8 cellular contexts compared by ENCODE assay signal in the genomic region with DNA sequence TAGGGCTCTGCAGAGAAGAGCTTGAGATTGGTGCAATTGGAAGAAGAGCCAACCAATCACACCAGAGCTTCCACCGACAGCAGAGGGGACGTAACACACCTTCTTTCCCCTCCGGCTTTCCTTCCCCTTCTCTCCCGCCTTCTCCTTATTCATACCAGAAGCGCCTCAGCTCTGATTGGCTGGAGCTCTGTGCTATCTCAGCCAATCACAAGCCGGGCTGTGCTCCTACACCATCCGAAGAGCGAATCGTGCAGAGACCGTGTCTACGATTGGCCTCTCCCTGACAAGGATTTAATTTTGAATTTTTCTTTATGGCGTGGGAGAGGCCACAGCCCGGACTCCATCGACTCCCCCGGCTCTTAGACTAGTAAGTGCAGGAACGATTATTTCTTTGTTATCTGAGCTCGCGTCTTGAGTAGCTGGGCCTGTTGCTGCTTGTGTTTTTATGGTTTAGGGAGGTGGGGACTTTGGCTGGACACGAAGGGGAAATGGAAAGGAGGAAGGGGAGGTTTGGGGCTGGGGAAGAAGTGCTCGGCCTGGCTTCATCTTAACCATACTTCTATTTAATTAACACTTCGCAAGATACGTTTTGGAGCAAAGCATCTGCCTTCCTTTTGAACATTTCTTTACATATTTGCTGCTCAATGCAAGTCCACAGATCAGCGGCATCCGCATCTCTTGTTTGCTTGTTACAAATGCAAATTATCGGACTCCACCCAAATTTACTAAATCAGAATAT. TPM values are rescaled to one million over a fixed set of nuclear protein-coding genes. Genes with fewer than 3 reads are reported as not detected.
DNase-seq lines count a peak whose midpoint lies in the region; ATAC-seq and TF ChIP-seq lines count a peak whose summit lies in the region.

Gene PRR11, plus strand, starts transcription at position 308 of the 739 bp plus-strand sequence. CDS start 14,007 bp downstream, outside the sequence.

- no peaks in the 10 kb centered on the region for H3K36me3 ChIP-seq in CD8-positive, alpha-beta memory T cell (ENCODE audit: insufficient read depth, low read length)
- peaks cover 10% of the 10 kb centered on the region for H3K36me3 ChIP-seq in mesodermal cell (ENCODE audit: control insufficient read depth, insufficient read depth, low read length)

- POLR2A ChIA-PET in CD8-positive, alpha-beta memory T cell (lab: Charles Lee): interaction anchor here (1.0 to 3.3 kb wide), 6 partner anchors 49 to 818 kb away, joined by 3 to 22 read pairs (median 3); partner anchors contain the start of genes SMG8 and TRIM37

- H3K36me3 Mint-ChIP-seq in CD8-positive, alpha-beta memory T cell: peaks cover 0 to 1% (median 0%) of the 10 kb centered on the region in 3 donors
- H3K36me3 Mint-ChIP-seq in endothelial cell (ENCODE audit: low read depth, unreplicated experiment): no peaks in the 10 kb centered on the region

- H3K27me3 ChIP-seq in CD8-positive, alpha-beta memory T cell (ENCODE audit: insufficient read depth, low read length, poor library complexity, severe bottlenecking): no peaks in the 10 kb centered on the region

- H3K4me1 ChIP-seq in CD8-positive, alpha-beta memory T cell (ENCODE audit: insufficient read depth, low read length): peaks cover 8% of the 10 kb centered on the region
- H3K4me1 ChIP-seq in mesodermal cell (ENCODE audit: control insufficient read depth, insufficient read depth, low read length, poor library complexity, severe bottlenecking): peaks cover 1% of the 10 kb centered on the region

- H3K4me3 Mint-ChIP-seq in CD8-positive, alpha-beta memory T cell: no peak within 1 kb of the TSS
- H3K4me3 Mint-ChIP-seq in endothelial cell (ENCODE audit: unreplicated experiment): no peak within 1 kb of the TSS

- CTCF ChIA-PET in CD8-positive, alpha-beta memory T cell (lab: Charles Lee): interaction anchor here (0.7 to 2.2 kb wide), 4 partner anchors 8 to 49 kb away, joined by 3 to 12 read pairs (median 4); partner anchors contain the start of gene TRIM37

- WGBS in mesodermal cell (ENCODE audit: insufficient coverage in 2 of 2), 2 experiments: 0% methylated on average over 11 to 21 of the region's 25 CpGs

- H3K27ac Mint-ChIP-seq in CD8-positive, alpha-beta memory T cell: peak within 1 kb of the TSS in 4 of 8 donors; percentile 21 to 66 (median 52)
- no peak within 1 kb of the TSS for H3K27ac Mint-ChIP-seq in endothelial cell (ENCODE audit: unreplicated experiment)

- ATAC-seq in GM19452 (IDR thresholded peaks at IDR 0.05; ENCODE audit: unreplicated experiment) (peak; percentile 90), HG03565 (IDR thresholded peaks at IDR 0.05; ENCODE audit: unreplicated experiment) (peak; percentile 78)

- peak within 1 kb of the TSS; percentile 91 for H3K4me3 ChIP-seq in CD8-positive, alpha-beta memory T cell (ENCODE audit: low read length)
- peak within 1 kb of the TSS; percentile 68 for H3K4me3 ChIP-seq in mesodermal cell (ENCODE audit: extremely low read depth, insufficient read depth, low read length, poor library complexity, severe bottlenecking)

- DNase-seq in CD8-positive, alpha-beta memory T cell: peak in 4 of 5 donors; percentile 86 to 98 (median 94)
- DNase-seq in NOMO-1 treated with dmso at 0.1 percent for 144 hours (lab: John Stamatoyannopoulos, UW; ENCODE audit: unreplicated experiment) (peak; percentile 99), endothelial cell (ENCODE audit: low spot score) (peak; percentile 85)
- peak; percentile 47 to 81 (median 79) for DNase-seq in activated CD8-positive, alpha-beta memory T cell treated with anti-CD3 and anti-CD28 coated beads for 48 hours (ENCODE audit: low read depth in 2 of 3, low spot score in 2 of 3)
- DNase-seq in stimulated activated CD8-positive, alpha-beta memory T cell treated with anti-CD3 and anti-CD28 coated beads, Interleukin-2, amount 100 ng/mL, for 48 hours (ENCODE audit: low read depth in 2 of 2): peak; percentile 75 to 79

- no peaks in the 10 kb centered on the region for H3K9me3 ChIP-seq in CD8-positive, alpha-beta memory T cell (ENCODE audit: low read length)
- H3K9me3 ChIP-seq in mesodermal cell (ENCODE audit: control insufficient read depth, low read length): no peaks in the 10 kb centered on the region

- H3K27me3 Mint-ChIP-seq in CD8-positive, alpha-beta memory T cell: no peaks in the 10 kb centered on the region
- no peaks in the 10 kb centered on the region for H3K27me3 Mint-ChIP-seq in endothelial cell (ENCODE audit: unreplicated experiment)

- no peaks in the 10 kb centered on the region for H3K9me3 Mint-ChIP-seq in CD8-positive, alpha-beta memory T cell
- H3K9me3 Mint-ChIP-seq in endothelial cell (ENCODE audit: unreplicated experiment): no peaks in the 10 kb centered on the region

- TF ChIP-seq CTCF in endothelial cell (IDR thresholded peaks at IDR 0.05; ENCODE audit: unreplicated experiment): no peak

- H3K4me1 Mint-ChIP-seq in CD8-positive, alpha-beta memory T cell: peaks cover 32 to 71% (median 59%) of the 10 kb centered on the region in 3 donors
- peaks cover 10% of the 10 kb centered on the region for H3K4me1 Mint-ChIP-seq in endothelial cell (ENCODE audit: unreplicated experiment)

- peak within 1 kb of the TSS; percentile 82 for H3K27ac ChIP-seq in CD8-positive, alpha-beta memory T cell (ENCODE audit: low read depth, low read length)
- peak within 1 kb of the TSS; percentile 99 for H3K27ac ChIP-seq in mesodermal cell (ENCODE audit: low read depth, low read length, severe bottlenecking)

RNA-seq across cellular contexts. Expression of gene PRR11, which starts in this region (rescaled TPM):
- 10 to 100 TPM; 35.6 to 36.3 TPM for total RNA-seq in CD8-positive, alpha-beta memory T cell
- polyA plus RNA-seq in CD8-positive, alpha-beta memory T cell: 1.2 TPM
- total RNA-seq in endothelial cell (ENCODE audit: unreplicated experiment): 16.0 TPM
- 63.6 TPM for polyA plus RNA-seq in mesodermal cell (2013, experiment 1 of 2)
- 74.9 TPM for polyA plus RNA-seq in mesodermal cell (2013, experiment 2 of 2)

Comparison
In these comparisons a context has a peak if more than half of its experiments do, and no peak if none do; other contexts are left out.
1. Peak in every context shown above with its lines: DNase-seq, ATAC-seq, H3K4me3 ChIP-seq and H3K27ac ChIP-seq.